ENCODE assay signal across 15 cellular contexts in genomic region chr4:120723105-120723504, GRCh38.
DNase-seq lines count a peak whose midpoint lies in the region; ATAC-seq and TF ChIP-seq lines count a peak whose summit lies in the region.
"Had no signal": no experiment of that assay in that cellular context is flagged by ENCODE, and none has a peak within 500 bp of the region (broad histone marks: within the 10 kb centered on the region; RNA-seq: fewer than 3 reads in every experiment).

No MANE protein-coding gene starts in this region.

- intact Hi-C loops in upper lobe of right lung (cut with DNase I), result no loop called here

- H3K9ac ChIP-seq in HUES64 (ENCODE audit: low read depth, low read length), result no peak overlapping the region
- H3K9ac ChIP-seq: BLaER1, GM23248 had no signal

- peaks cover 25% of the 10 kb centered on the region for H3K4me1 ChIP-seq in HUES64 (ENCODE audit: insufficient read depth, low read length)
- H3K4me1 ChIP-seq in upper lobe of right lung, result peaks cover 3% of the 10 kb centered on the region
- H3K4me1 ChIP-seq: BLaER1, Caco-2 had no signal

- H3K27me3 ChIP-seq in HUES64 (ENCODE audit: insufficient read depth, low read length) (no peaks in the 10 kb centered on the region), upper lobe of right lung (no peaks in the 10 kb centered on the region)
- H3K27me3 ChIP-seq: BLaER1 had no signal

- DNase-seq in astrocyte of the hippocampus (ENCODE audit: low read depth, low spot score), result peak; percentile 18
- DNase-seq in fibroblast of pulmonary artery (ENCODE audit: low read depth), result peak; percentile 64
- DNase-seq in upper lobe of right lung, result no peak
- DNase-seq in GF-D8 (lab: John Stamatoyannopoulos, UW), result no peak
- DNase-seq: Caco-2; CD8-positive, alpha-beta memory T cell; DND-41; GDM1; GM23248; H9 had no signal

- TF ChIP-seq CTCF in fibroblast of pulmonary artery (IDR thresholded peaks at IDR 0.05; ENCODE audit: low read length, missing control alignments) (no peak), upper lobe of right lung (IDR thresholded peaks at IDR 0.05) (no peak)

- no peaks in the 10 kb centered on the region for H3K36me3 ChIP-seq in HUES64 (ENCODE audit: insufficient read depth, low read length)
- no peaks in the 10 kb centered on the region for H3K36me3 ChIP-seq in upper lobe of right lung
- H3K36me3 ChIP-seq: BLaER1 had no signal

- ATAC-seq in upper lobe of right lung, result peak; percentile 27
- ATAC-seq in esophagus mucosa, result no peak
- ATAC-seq in HG03108 (IDR thresholded peaks at IDR 0.05; ENCODE audit: unreplicated experiment), result no peak
- ATAC-seq: HepG2 had no signal

- H3K4me3 ChIP-seq in HUES64 (ENCODE audit: low read length), result no peak overlapping the region
- no peak overlapping the region for H3K4me3 ChIP-seq in fibroblast of pulmonary artery (replicated peaks; ENCODE audit: low read depth, low read length)
- H3K4me3 ChIP-seq in upper lobe of right lung, result no peak overlapping the region
- H3K4me3 ChIP-seq: BLaER1, GM23248 had no signal

- 90% methylated on average over 3 of the region's 3 CpGs for WGBS in HUES64

- H3K27ac ChIP-seq in HUES64 (ENCODE audit: low read depth, low read length) (peak overlapping the region; percentile 16; the same call in 1 of the 2 replicates), upper lobe of right lung (no peak overlapping the region)
- H3K27ac ChIP-seq: BLaER1, GM23248 had no signal

- no peaks in the 10 kb centered on the region for H3K9me3 ChIP-seq in HUES64 (ENCODE audit: insufficient read depth, low read depth, low read length)
- no peaks in the 10 kb centered on the region for H3K9me3 ChIP-seq in upper lobe of right lung
- H3K9me3 ChIP-seq: BLaER1, Caco-2 had no signal

Comparison
In these comparisons a context has a peak if more than half of its experiments do, and no peak if none do; other contexts are left out.
1. DNase-seq: peak in astrocyte of the hippocampus (single experiment) and fibroblast of pulmonary artery (single experiment); none in upper lobe of right lung (single experiment) and GF-D8 (single experiment).